Comparison of ENCODE assay signal across 6 cellular contexts in the genomic region with DNA sequence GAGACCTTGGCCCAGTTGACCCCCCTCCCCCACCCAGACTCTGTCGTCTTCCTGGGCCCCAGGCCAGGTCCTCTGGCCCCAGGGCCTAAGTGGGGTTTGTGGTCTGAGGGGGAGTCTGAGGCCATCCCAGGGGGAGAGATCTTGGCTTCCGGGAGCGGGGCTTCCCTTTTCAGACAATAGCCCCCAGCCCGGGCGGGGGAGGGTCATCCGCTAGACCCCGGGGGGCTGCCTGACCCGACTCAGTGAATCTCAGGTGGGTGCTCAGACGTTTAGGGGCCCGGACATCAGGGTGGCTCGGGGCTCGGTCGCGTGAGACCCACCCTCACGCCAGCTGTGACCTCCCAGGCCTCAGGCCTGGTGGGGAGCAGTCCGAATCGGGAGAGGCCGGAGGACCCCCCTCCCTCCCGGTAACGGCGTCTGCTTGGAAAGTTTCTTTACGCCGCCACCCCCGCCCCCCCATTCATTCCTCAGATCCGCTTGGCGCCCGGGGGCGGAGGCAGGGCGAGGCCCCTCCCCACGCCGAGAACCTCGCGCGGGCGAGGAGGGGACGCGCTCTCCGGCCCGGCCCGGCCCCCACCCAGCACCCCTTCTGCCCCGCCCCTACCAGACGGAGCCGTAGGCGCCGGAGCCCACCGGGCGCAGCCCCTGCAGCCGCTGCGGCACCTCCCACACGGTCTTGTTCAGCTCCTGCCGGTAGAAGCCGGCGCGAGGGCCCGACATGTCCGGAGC. TPM values are rescaled to one million over a fixed set of nuclear protein-coding genes. Genes with fewer than 3 reads are reported as not detected.
DNase-seq lines count a peak whose midpoint lies in the region; ATAC-seq, FAIRE-seq and TF ChIP-seq lines count a peak whose summit lies in the region.

No MANE protein-coding gene starts in this region.

- H3K36me3 ChIP-seq in SU-DHL-6 (ENCODE audit: low read length) = no peaks in the 10 kb centered on the region

- H3K4me2 ChIP-seq in SU-DHL-6 (ENCODE audit: low read depth, low read length, poor library complexity, severe bottlenecking) = peak overlapping the region; percentile 67

- H3F3A ChIP-seq in SU-DHL-6 (ENCODE audit: insufficient read depth) = 0 out of 2 replicates have a peak, but pooled peaks cover 4% of the 10 kb centered on the region

- peaks cover 5% of the 10 kb centered on the region for H3K36me3 Mint-ChIP-seq in endothelial cell (ENCODE audit: low read depth, unreplicated experiment)

- H3K27me3 Mint-ChIP-seq in endothelial cell (ENCODE audit: unreplicated experiment) = peaks cover 8% of the 10 kb centered on the region

- DNase-seq in endothelial cell (ENCODE audit: low spot score) = no peak
- peak; percentile 74 for DNase-seq in stimulated activated CD4-positive, alpha-beta T cell treated with anti-CD3 and anti-CD28 coated beads, Interleukin-15, amount 100 ng/mL, for 24 hours
- no peak for DNase-seq in frontal cortex (ENCODE audit: low spot score in 2 of 2)

- H3K4me3 ChIP-seq in SU-DHL-6 (ENCODE audit: insufficient read depth, low read length, poor library complexity, severe bottlenecking) = peak overlapping the region; percentile 38

- peak; percentile 29 for ATAC-seq in GM19035 (IDR thresholded peaks at IDR 0.05; ENCODE audit: unreplicated experiment)
- ATAC-seq in HG03460 (IDR thresholded peaks at IDR 0.05; ENCODE audit: unreplicated experiment) = no peak

- H4K20me1 ChIP-seq in SU-DHL-6 (ENCODE audit: low read depth, low read length) = no peaks in the 10 kb centered on the region

- peak overlapping the region; percentile 35; the same call in 1 of the 2 replicates for H3K9ac ChIP-seq in SU-DHL-6 (ENCODE audit: low read length)

- no peak overlapping the region for H2AFZ ChIP-seq in SU-DHL-6 (ENCODE audit: low read depth, low read length, severe bottlenecking)

- H3K9me2 ChIP-seq in SU-DHL-6 (replicated peaks; ENCODE audit: insufficient read depth, low read length) = no peaks in the 10 kb centered on the region

- no peak overlapping the region for H3K27ac Mint-ChIP-seq in endothelial cell (ENCODE audit: unreplicated experiment)

- H3K9me3 Mint-ChIP-seq in endothelial cell (ENCODE audit: unreplicated experiment) = no peaks in the 10 kb centered on the region

- no peak for TF ChIP-seq CTCF in SU-DHL-6 (IDR thresholded peaks at IDR 0.05; ENCODE audit: insufficient read depth, low read length, poor library complexity, severe bottlenecking)
- no peak for TF ChIP-seq CTCF in endothelial cell (IDR thresholded peaks at IDR 0.05; ENCODE audit: unreplicated experiment)

- H3K9me3 ChIP-seq in SU-DHL-6 (ENCODE audit: insufficient read depth, low read length) = no peaks in the 10 kb centered on the region

- FAIRE-seq in frontal cortex (lab: Jason Lieb, UNC) = no peak

- no peak overlapping the region for H3K27ac ChIP-seq in SU-DHL-6 (ENCODE audit: low read depth, low read length)

- peak overlapping the region; percentile 83 for H3K4me3 Mint-ChIP-seq in endothelial cell (ENCODE audit: unreplicated experiment)

- H3K4me1 Mint-ChIP-seq in endothelial cell (ENCODE audit: unreplicated experiment) = peaks cover 4% of the 10 kb centered on the region

- no peaks in the 10 kb centered on the region for H3K79me2 ChIP-seq in SU-DHL-6 (ENCODE audit: insufficient read depth, low read length)

- H3K27me3 ChIP-seq in SU-DHL-6 (ENCODE audit: low read length) = no peaks in the 10 kb centered on the region

RNA-seq across cellular contexts. Expression of a gene that starts 0.4 kb away (rescaled TPM):
- total RNA-seq in endothelial cell (ENCODE audit: unreplicated experiment) (62.4 TPM), frontal cortex (16.3 TPM)

RNA-seq across cellular contexts. Expression of a gene that starts 8.3 kb away (rescaled TPM):
- total RNA-seq in endothelial cell (ENCODE audit: unreplicated experiment) (33.4 TPM), frontal cortex (11.4 TPM)

RNA-seq across cellular contexts. Expression of a gene that starts 18.7 kb away (rescaled TPM):
- 42.1 TPM for total RNA-seq in endothelial cell (ENCODE audit: unreplicated experiment)
- total RNA-seq in frontal cortex = 16.7 TPM

RNA-seq across cellular contexts. Expression of a gene that starts 24.9 kb away (rescaled TPM):
- total RNA-seq in endothelial cell (ENCODE audit: unreplicated experiment) (48.5 TPM), frontal cortex (29.3 TPM)

RNA-seq across cellular contexts. Expression of a gene that starts 37.7 kb away (rescaled TPM):
- total RNA-seq in endothelial cell (ENCODE audit: unreplicated experiment) (96.5 TPM), frontal cortex (44.4 TPM)
